Comparison of ENCODE assay signal across 22 cellular contexts in the genomic region with DNA sequence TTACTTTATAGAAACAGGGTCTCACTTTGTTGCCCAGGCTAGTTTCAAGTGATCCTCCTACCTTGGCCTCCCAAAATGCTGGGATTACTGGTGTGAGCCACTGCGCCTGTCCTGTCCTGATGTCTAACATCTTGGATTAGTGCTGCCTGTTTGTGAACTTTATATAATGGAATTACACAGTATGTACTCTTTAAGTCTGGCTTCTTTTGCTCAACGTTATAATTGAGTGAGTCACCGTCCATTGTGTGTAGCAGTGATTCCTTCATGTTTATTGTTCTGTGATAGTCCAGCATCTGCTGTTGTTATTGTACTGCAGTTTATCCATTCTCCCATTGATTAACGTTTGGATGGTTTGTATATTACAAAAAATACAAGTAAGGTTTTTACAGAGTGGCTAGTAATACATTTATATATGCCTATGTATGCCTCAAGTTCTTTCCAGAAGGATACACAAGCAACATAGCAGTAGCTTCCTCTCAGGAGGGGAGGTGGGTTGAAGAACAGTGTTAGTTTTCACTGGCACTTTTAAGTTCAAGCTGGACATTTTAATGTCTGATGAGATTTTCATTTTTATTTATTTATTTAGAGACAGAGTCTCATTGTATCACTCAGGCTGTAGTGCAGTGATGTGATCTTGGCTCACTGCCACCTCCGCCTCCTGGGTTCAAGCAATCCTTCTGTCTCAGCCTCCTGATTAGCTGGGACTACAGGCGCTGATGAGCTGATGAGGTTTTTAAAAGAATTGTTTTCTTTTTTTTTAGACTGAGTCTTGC. TPM values are rescaled to one million over a fixed set of nuclear protein-coding genes. Genes with fewer than 3 reads are reported as not detected.
DNase-seq lines count a peak whose midpoint lies in the region; ATAC-seq and TF ChIP-seq lines count a peak whose summit lies in the region.
"Had no signal": no experiment of that assay in that cellular context is flagged by ENCODE, and none has a peak within 500 bp of the region (broad histone marks: within the 10 kb centered on the region; RNA-seq: fewer than 3 reads in every experiment).

No MANE protein-coding gene starts in this region.

- in situ Hi-C loops in KBM-7 (cut with MboI; ENCODE audit: low pct_unique_long_range_greater_than_20kb, low sequenced_read_pairs), result no loop called here

- H3K27ac ChIP-seq in angular gyrus (ENCODE audit: low read depth, low read length) (peak overlapping the region; percentile 63), osteoblast (ENCODE audit: low read depth, low read length) (peak overlapping the region; percentile 42)
- H3K27ac ChIP-seq: psoas muscle, VCaP had no signal

- H3K4me1 ChIP-seq in osteoblast (ENCODE audit: insufficient read depth, low read length), result peaks cover 20% of the 10 kb centered on the region
- H3K4me1 ChIP-seq: psoas muscle had no signal

- H3K9me3 ChIP-seq in osteoblast (ENCODE audit: low read depth, low read length), result no peaks in the 10 kb centered on the region
- H3K9me3 ChIP-seq: MG63, psoas muscle had no signal

- H2AFZ ChIP-seq in osteoblast (ENCODE audit: low read length), result no peak overlapping the region

- no peak for TF ChIP-seq CTCF in osteoblast (IDR thresholded peaks at IDR 0.05; ENCODE audit: extremely low read depth, low read depth, low read length)

- no peak overlapping the region for H3K4me3 ChIP-seq in osteoblast (ENCODE audit: insufficient read depth, low read length)
- H3K4me3 ChIP-seq: GM12878, MG63, psoas muscle had no signal

- peaks cover 56% of the 10 kb centered on the region for H3K36me3 ChIP-seq in osteoblast (ENCODE audit: insufficient read depth, low read length)

- DNase-seq in EL (peak; percentile 53), fibroblast of peridontal ligament (ENCODE audit: extremely low read depth) (peak; percentile 67), osteoblast (ENCODE audit: insufficient read length, low spot score, missing footprints) (peak; percentile 68), NCI-H82 treated with DMSO at 0.1 percent for 48 hours (lab: John Stamatoyannopoulos, UW; ENCODE audit: unreplicated experiment) (no peak), KBM-7 (no peak), cerebellar cortex (ENCODE audit: low spot score) (no peak)
- DNase-seq: activated CD8-positive, alpha-beta memory T cell treated with anti-CD3 and anti-CD28 coated beads, Interleukin-2, amount 10 ng/mL, durations not matched to agents 7 days and 5 days; activated naive CD8-positive, alpha-beta T cell treated with anti-CD3 and anti-CD28 coated beads for 36 hours; DMS79; effector memory CD4-positive, alpha-beta T cell; MG63; NCI-H2107; NK-92 treated with Interleukin-12 subunit alpha and Interleukin-12 subunit beta, amount 100 ng/mL, for 24 hours; psoas muscle; stimulated activated CD4-positive, alpha-beta T cell treated with anti-CD3 and anti-CD28 coated beads, Interleukin-4, amount 100 ng/mL, for 1 hour had no signal

- H3K4me2 ChIP-seq in osteoblast (ENCODE audit: insufficient read depth, low read length), result no peak overlapping the region

- ATAC-seq in GM19467 (IDR thresholded peaks at IDR 0.05; ENCODE audit: unreplicated experiment), result no peak
- ATAC-seq: activated CD8-positive, alpha-beta memory T cell treated with anti-CD3 and anti-CD28 coated beads, Interleukin-2, amount 10 ng/mL, durations not matched to agents 7 days and 5 days; GM12878; psoas muscle; stimulated activated effector memory CD8-positive, alpha-beta T cell treated with anti-CD3 and anti-CD28 coated beads, Interleukin-12 subunit alpha, Interleukin-12 subunit beta, amount 100 ng/mL, for 72 hours had no signal

- no peaks in the 10 kb centered on the region for H3K27me3 ChIP-seq in osteoblast (ENCODE audit: insufficient read depth, low read length)
- H3K27me3 ChIP-seq: MG63 had no signal

- peaks cover 41% of the 10 kb centered on the region for H3K79me2 ChIP-seq in osteoblast (ENCODE audit: insufficient read depth, low read length)

- H4K20me1 ChIP-seq in osteoblast (ENCODE audit: insufficient read depth, low read length), result peaks cover 14% of the 10 kb centered on the region

RNA-seq across cellular contexts. Expression of a gene that starts 25.2 kb away (rescaled TPM):
- 29.5 and 36.9 TPM in 2 replicates for total RNA-seq in osteoblast

RNA-seq across cellular contexts. Expression of a gene that starts 31.6 kb away (rescaled TPM):
- 280 and 330 TPM in 2 replicates for total RNA-seq in osteoblast

RNA-seq across cellular contexts. Expression of a gene that starts 36.7 kb away (rescaled TPM):
- total RNA-seq in osteoblast, result 20.6 and 23.9 TPM in 2 replicates

RNA-seq across cellular contexts. Expression of a gene that starts 57.7 kb away (rescaled TPM):
- total RNA-seq in osteoblast, result not detected in 2 replicates
- total RNA-seq: activated CD8-positive, alpha-beta memory T cell treated with anti-CD3 and anti-CD28 coated beads, Interleukin-2, amount 10 ng/mL, durations not matched to agents 7 days and 5 days; activated naive CD8-positive, alpha-beta T cell treated with anti-CD3 and anti-CD28 coated beads for 36 hours; B cell; GM12878; mononuclear cell had no signal

Comparison
In these comparisons a context has a peak if more than half of its experiments do, and no peak if none do; other contexts are left out.
1. DNase-seq: peak in EL (single experiment), fibroblast of peridontal ligament (single experiment) and osteoblast (single experiment); none in NCI-H82 treated with DMSO at 0.1 percent for 48 hours (single experiment), KBM-7 (single experiment) and cerebellar cortex (single experiment).